ENCODE assay signal across 8 cellular contexts in the genomic region with DNA sequence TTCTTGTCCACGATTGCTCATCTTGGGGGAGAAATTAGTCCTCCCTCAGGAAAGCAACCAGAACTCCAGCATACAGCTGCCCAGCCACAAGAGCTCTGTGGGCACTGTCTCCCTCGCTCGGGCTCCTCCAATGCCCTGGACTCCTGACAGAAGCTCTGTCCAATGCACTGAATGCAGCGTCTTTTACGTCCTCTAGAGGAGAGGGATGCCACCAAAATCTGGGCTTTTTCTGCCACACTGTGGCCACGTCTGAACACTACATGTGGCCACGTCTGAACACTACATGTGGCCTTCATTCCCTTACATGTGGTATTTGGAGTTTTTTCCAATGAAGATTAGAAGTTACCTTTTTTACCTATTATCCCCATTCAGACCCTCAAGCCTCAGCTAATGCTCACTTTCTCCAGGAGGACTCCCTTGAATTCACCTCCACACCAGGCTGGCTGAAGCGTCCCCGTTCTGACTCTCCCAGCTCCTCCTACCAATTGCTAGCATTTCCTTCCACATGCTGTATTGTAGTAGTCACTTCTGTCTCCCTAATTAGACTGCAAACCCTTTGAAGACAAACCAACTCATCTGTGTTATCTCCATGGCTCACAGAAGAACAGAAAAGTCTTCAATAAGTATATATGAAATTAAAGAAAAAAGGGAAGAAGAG.
DNase-seq lines count a peak whose midpoint lies in the region; ATAC-seq and TF ChIP-seq lines count a peak whose summit lies in the region.

No MANE protein-coding gene starts in this region.

- H3K4me1 Mint-ChIP-seq in CD8-positive, alpha-beta memory T cell = no peaks in the 10 kb centered on the region

- CTCF ChIA-PET in CD8-positive, alpha-beta memory T cell (lab: Charles Lee) = no interaction called here

- no peaks in the 10 kb centered on the region for H3K9me2 ChIP-seq in MM.1S (replicated peaks; ENCODE audit: insufficient read depth, low read length)

- peak overlapping the region; percentile 53; the same call in 1 of the 2 replicates for H2AFZ ChIP-seq in MM.1S (ENCODE audit: low read length)

- TF ChIP-seq CTCF in MM.1S (IDR thresholded peaks at IDR 0.05; ENCODE audit: low read length) (peak; percentile 73), RWPE2 (IDR thresholded peaks at IDR 0.05; ENCODE audit: poor library complexity, severe bottlenecking) (peak; percentile 81)

- TF ChIP-seq POLR2A in erythroblast (IDR thresholded peaks at IDR 0.05; ENCODE audit: low read length) = no peak

- H3K27ac Mint-ChIP-seq in CD8-positive, alpha-beta memory T cell = peak overlapping the region in 1 of 8 donors; percentile 7

- H3F3A ChIP-seq in MM.1S (ENCODE audit: insufficient read depth, low read length) = no peaks in the 10 kb centered on the region

- H3K36me3 ChIP-seq in MM.1S (replicated peaks; ENCODE audit: insufficient read depth, low read length) (no peaks in the 10 kb centered on the region), RWPE2 (ENCODE audit: low read depth) (no peaks in the 10 kb centered on the region)
- H3K36me3 ChIP-seq in CD8-positive, alpha-beta memory T cell (ENCODE audit: insufficient read depth, low read length) = no peaks in the 10 kb centered on the region

- H3K9me3 Mint-ChIP-seq in CD8-positive, alpha-beta memory T cell = peaks cover 0 to 4% (median 2%) of the 10 kb centered on the region in 5 donors

- no peak overlapping the region for H3K9ac ChIP-seq in MM.1S (ENCODE audit: low read length)

- H3K4me3 Mint-ChIP-seq in CD8-positive, alpha-beta memory T cell = no peak overlapping the region

- H3K9me3 ChIP-seq in MM.1S (replicated peaks; ENCODE audit: insufficient read depth, low read length) (no peaks in the 10 kb centered on the region), RWPE2 (ENCODE audit: severe bottlenecking) (no peaks in the 10 kb centered on the region)
- no peaks in the 10 kb centered on the region for H3K9me3 ChIP-seq in CD8-positive, alpha-beta memory T cell (ENCODE audit: low read length)

- H3K4me3 ChIP-seq in MM.1S (ENCODE audit: low read length) (peak overlapping the region; percentile 38; the same call in 1 of the 2 replicates), RWPE2 (ENCODE audit: severe bottlenecking) (no peak overlapping the region)
- no peak overlapping the region for H3K4me3 ChIP-seq in CD8-positive, alpha-beta memory T cell (ENCODE audit: low read length)

- H3K4me2 ChIP-seq in MM.1S (ENCODE audit: low read depth, low read length) = peak overlapping the region; percentile 30; the same call in 1 of the 2 replicates

- no peaks in the 10 kb centered on the region for H4K20me1 ChIP-seq in MM.1S (ENCODE audit: insufficient read depth, low read length)

- no peak overlapping the region for H3K27ac ChIP-seq in MM.1S (ENCODE audit: low read length)
- no peak overlapping the region for H3K27ac ChIP-seq in RWPE2 (ENCODE audit: poor library complexity, severe bottlenecking)
- H3K27ac ChIP-seq in CD8-positive, alpha-beta memory T cell (ENCODE audit: low read depth, low read length) = no peak overlapping the region

- no peaks in the 10 kb centered on the region for H3K79me2 ChIP-seq in MM.1S (ENCODE audit: low read length)

- DNase-seq in ELF-1 (ENCODE audit: low read depth, low spot score) (peak; percentile 67), MM.1S (peak; percentile 74), RWPE2 (ENCODE audit: low spot score) (no peak), erythroblast (lab: John Stamatoyannopoulos, UW) (peak; percentile 24 to 49), myocyte (ENCODE audit: low read depth) (peak; percentile 76)
- no peak for DNase-seq in CD8-positive, alpha-beta memory T cell

- peak; percentile 65 for ATAC-seq in GM21526 (IDR thresholded peaks at IDR 0.05; ENCODE audit: low FRiP score, unreplicated experiment)
- peak; percentile 97 for ATAC-seq in RWPE2 (ENCODE audit: low read depth)
- ATAC-seq in GM21717 (IDR thresholded peaks at IDR 0.05; ENCODE audit: unreplicated experiment) = no peak

- peaks cover 0 to 4% of the 10 kb centered on the region in 2 donors for H3K27me3 Mint-ChIP-seq in CD8-positive, alpha-beta memory T cell

- no peaks in the 10 kb centered on the region for H3K36me3 Mint-ChIP-seq in CD8-positive, alpha-beta memory T cell

- POLR2A ChIA-PET in CD8-positive, alpha-beta memory T cell (lab: Charles Lee) = no interaction called here

- H3K27me3 ChIP-seq in MM.1S (replicated peaks; ENCODE audit: insufficient read depth, low read length) = no peaks in the 10 kb centered on the region
- no peaks in the 10 kb centered on the region for H3K27me3 ChIP-seq in RWPE2 (ENCODE audit: insufficient read depth, poor library complexity, severe bottlenecking)
- H3K27me3 ChIP-seq in CD8-positive, alpha-beta memory T cell (ENCODE audit: insufficient read depth, low read length, poor library complexity, severe bottlenecking) = no peaks in the 10 kb centered on the region

- H3K4me1 ChIP-seq in MM.1S (ENCODE audit: low read length) (no peaks in the 10 kb centered on the region; the same call in 1 of the 2 replicates), RWPE2 (ENCODE audit: insufficient read depth, poor library complexity, severe bottlenecking) (no peaks in the 10 kb centered on the region)
- no peaks in the 10 kb centered on the region for H3K4me1 ChIP-seq in CD8-positive, alpha-beta memory T cell (ENCODE audit: insufficient read depth, low read length)

Comparison
In these comparisons a context has a peak if more than half of its experiments do, and no peak if none do; other contexts are left out.
1. DNase-seq: peak in ELF-1 (single experiment), MM.1S (single experiment), erythroblast (2 of 2) and myocyte (single experiment); none in RWPE2 (single experiment) and CD8-positive, alpha-beta memory T cell (0 of 5).